Comparison of ENCODE assay signal across 18 cellular contexts in the genomic region with DNA sequence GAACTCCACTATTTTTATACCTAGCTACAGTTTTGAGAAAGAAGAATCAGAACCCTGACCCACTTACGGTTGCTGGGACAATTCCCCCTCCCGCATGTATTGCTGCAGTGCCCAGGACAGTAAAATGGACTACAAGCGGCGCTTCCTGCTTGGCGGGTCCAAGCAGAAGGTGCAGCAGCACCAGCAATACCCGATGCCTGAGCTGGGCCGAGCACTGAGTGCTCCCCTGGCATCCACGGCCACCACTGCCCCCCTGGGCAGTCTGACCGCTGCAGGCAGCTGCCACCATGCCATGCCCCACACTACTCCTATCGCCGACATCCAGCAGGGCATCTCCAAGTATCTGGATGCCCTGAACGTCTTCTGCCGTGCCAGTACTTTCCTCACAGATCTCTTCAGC.
"Had no signal": no experiment of that assay in that cellular context is flagged by ENCODE, and none has a peak within 500 bp of the region (broad histone marks: within the 10 kb centered on the region; RNA-seq: fewer than 3 reads in every experiment).

No MANE protein-coding gene starts in this region.

- H3K4me3 ChIP-seq: sigmoid colon had no signal

- H3K27me3 ChIP-seq: sigmoid colon had no signal

- H3K27ac Mint-ChIP-seq: activated naive CD8-positive, alpha-beta T cell treated with anti-CD3 and anti-CD28 coated beads for 36 hours; activated T-helper 2 cell treated with anti-CD3 and anti-CD28 coated beads, Interferon-gamma antibody, Interleukin-2, Interleukin-4, amounts not matched to agents 10 μg/mL and 5 μg/mL and 100 μg/mL, durations not matched to agents 14 hours and 24 hours and 36 hours; T-helper 2 cell treated with Interferon-gamma antibody and Interleukin-4, amounts not matched to agents 5 μg/mL and 100 μg/mL, for 36 hours; WTC11 had no signal

- H3K4me3 Mint-ChIP-seq: activated naive CD8-positive, alpha-beta T cell treated with anti-CD3 and anti-CD28 coated beads for 36 hours; activated T-cell treated with anti-CD3 and anti-CD28 coated beads, Interleukin-2, amount 50 U/mL, for 24 hours; T-cell; T-helper 2 cell treated with Interferon-gamma antibody and Interleukin-4, amounts not matched to agents 5 μg/mL and 100 μg/mL, for 36 hours; WTC11 had no signal

- H3K27ac ChIP-seq: sigmoid colon had no signal

- DNase-seq: activated CD8-positive, alpha-beta memory T cell treated with anti-CD3 and anti-CD28 coated beads for 24 hours; activated CD8-positive, alpha-beta memory T cell treated with anti-CD3 and anti-CD28 coated beads, Interleukin-2, amount 50 U/mL, for 4 hours; activated naive CD4-positive, alpha-beta T cell treated with Interleukin-2 at 50 U/mL for 16 hours; activated naive CD8-positive, alpha-beta T cell treated with anti-CD3 and anti-CD28 coated beads for 36 hours; activated T-cell treated with anti-CD3 and anti-CD28 coated beads, Interleukin-2, amount 50 U/mL, for 24 hours; central memory CD4-positive, alpha-beta T cell; effector memory CD4-positive, alpha-beta T cell; glutamatergic neuron; hippocampal formation; occipital lobe; sigmoid colon; stimulated activated CD4-positive, alpha-beta T cell treated with anti-CD3 and anti-CD28 coated beads, Interleukin-4, amount 100 ng/mL, for 24 hours; stimulated activated naive CD8-positive, alpha-beta T cell treated with anti-CD3 and anti-CD28 coated beads, Interleukin-15, Interleukin-2, amounts not matched to agents 100 U/mL and 50 U/mL, for 24 hours; T-cell had no signal

- H3K4me1 ChIP-seq: sigmoid colon had no signal

- ATAC-seq: esophagus mucosa; stimulated activated naive CD8-positive, alpha-beta T cell treated with anti-CD3 and anti-CD28 coated beads, Interleukin-15, Interleukin-2, amounts not matched to agents 100 U/mL and 50 U/mL, for 24 hours; T-cell; WTC11 had no signal

- H3K27me3 Mint-ChIP-seq: activated naive CD8-positive, alpha-beta T cell treated with anti-CD3 and anti-CD28 coated beads for 36 hours; activated T-cell treated with anti-CD3 and anti-CD28 coated beads, Interleukin-2, amount 50 U/mL, for 24 hours; T-cell had no signal

- H3K9me3 Mint-ChIP-seq: activated naive CD8-positive, alpha-beta T cell treated with anti-CD3 and anti-CD28 coated beads for 36 hours; activated T-cell treated with anti-CD3 and anti-CD28 coated beads, Interleukin-2, amount 50 U/mL, for 24 hours; activated T-helper 2 cell treated with anti-CD3 and anti-CD28 coated beads, Interferon-gamma antibody, Interleukin-2, Interleukin-4, amounts not matched to agents 10 μg/mL and 5 μg/mL and 100 μg/mL, durations not matched to agents 14 hours and 24 hours and 36 hours; T-cell; T-helper 2 cell treated with Interferon-gamma antibody and Interleukin-4, amounts not matched to agents 5 μg/mL and 100 μg/mL, for 36 hours; WTC11 had no signal

- H3K9me3 ChIP-seq: sigmoid colon had no signal
